ENCODE assay signal across 24 cellular contexts in genomic region chr15:63889831-63890230, GRCh38.
"Had no signal": no experiment of that assay in that cellular context is flagged by ENCODE, and none has a peak within 500 bp of the region (broad histone marks: within the 10 kb centered on the region; RNA-seq: fewer than 3 reads in every experiment).

No MANE protein-coding gene starts in this region.

- H3K9me3 ChIP-seq: left ventricle myocardium inferior, ovary, prostate gland, sigmoid colon, spleen, suprapubic skin, thoracic aorta, tibial artery, vagina had no signal

- ATAC-seq: natural killer cell treated with Interleukin-12 subunit alpha and Interleukin-12 subunit beta and Interleukin-15 and Interleukin-18, amount 100 ng/mL, for 72 hours; right cardiac atrium; stimulated activated effector memory CD8-positive, alpha-beta T cell treated with anti-CD3 and anti-CD28 coated beads, Interleukin-12 subunit alpha, Interleukin-12 subunit beta, amount 100 ng/mL, for 72 hours had no signal

- H3K27ac ChIP-seq: left ventricle myocardium inferior, ovary, prostate gland, sigmoid colon, spleen, suprapubic skin, thoracic aorta, tibial artery, vagina had no signal

- H3K36me3 Mint-ChIP-seq: mesothelial cell of epicardium; naive B cell; natural killer cell treated with Interleukin-12 subunit alpha and Interleukin-12 subunit beta and Interleukin-15 and Interleukin-18, amount 100 ng/mL, for 72 hours; stimulated activated effector memory CD8-positive, alpha-beta T cell treated with anti-CD3 and anti-CD28 coated beads, Interleukin-12 subunit alpha, Interleukin-12 subunit beta, amount 100 ng/mL, for 72 hours; type B pancreatic cell had no signal

- H3K4me3 ChIP-seq: left ventricle myocardium inferior, lung, ovary, prostate gland, sigmoid colon, spleen, suprapubic skin, thoracic aorta, tibial artery, vagina had no signal

- H3K4me3 Mint-ChIP-seq: mesothelial cell of epicardium; naive B cell; natural killer cell treated with Interleukin-12 subunit alpha and Interleukin-12 subunit beta and Interleukin-15 and Interleukin-18, amount 100 ng/mL, for 72 hours; stimulated activated effector memory CD8-positive, alpha-beta T cell treated with anti-CD3 and anti-CD28 coated beads, Interleukin-12 subunit alpha, Interleukin-12 subunit beta, amount 100 ng/mL, for 72 hours; stimulated activated naive CD8-positive, alpha-beta T cell treated with anti-CD3 and anti-CD28 coated beads, Interleukin-15, Interleukin-2, amounts not matched to agents 100 ng/mL and 50 ng/mL, for 24 hours; type B pancreatic cell had no signal

- H3K27me3 ChIP-seq: ovary, sigmoid colon, spleen, suprapubic skin, tibial artery, vagina had no signal

- H3K9me3 Mint-ChIP-seq: mesothelial cell of epicardium; naive B cell; natural killer cell treated with Interleukin-12 subunit alpha and Interleukin-12 subunit beta and Interleukin-15 and Interleukin-18, amount 100 ng/mL, for 72 hours; stimulated activated effector memory CD8-positive, alpha-beta T cell treated with anti-CD3 and anti-CD28 coated beads, Interleukin-12 subunit alpha, Interleukin-12 subunit beta, amount 100 ng/mL, for 72 hours; stimulated activated naive CD8-positive, alpha-beta T cell treated with anti-CD3 and anti-CD28 coated beads, Interleukin-15, Interleukin-2, amounts not matched to agents 100 ng/mL and 50 ng/mL, for 24 hours; type B pancreatic cell had no signal

- H3K36me3 ChIP-seq: left ventricle myocardium inferior, ovary, prostate gland, sigmoid colon, spleen, suprapubic skin, thoracic aorta, tibial artery, vagina had no signal

- H3K27me3 Mint-ChIP-seq: naive B cell; stimulated activated naive CD8-positive, alpha-beta T cell treated with anti-CD3 and anti-CD28 coated beads, Interleukin-15, Interleukin-2, amounts not matched to agents 100 ng/mL and 50 ng/mL, for 24 hours; type B pancreatic cell had no signal

- H3K4me1 ChIP-seq: prostate gland, sigmoid colon, tibial artery had no signal

- DNase-seq: hippocampal formation; left ventricle myocardium inferior; mesendoderm; naive B cell; occipital lobe; ovary; retina; right cardiac atrium; sigmoid colon; small intestine; spleen; stimulated activated CD4-positive, alpha-beta T cell treated with anti-CD3 and anti-CD28 coated beads, Interleukin-4, amount 100 ng/mL, for 24 hours; stimulated activated naive CD4-positive, alpha-beta T cell; tibial artery had no signal

- H3K27ac Mint-ChIP-seq: mesothelial cell of epicardium; natural killer cell treated with Interleukin-12 subunit alpha and Interleukin-12 subunit beta and Interleukin-15 and Interleukin-18, amount 100 ng/mL, for 72 hours; stimulated activated effector memory CD8-positive, alpha-beta T cell treated with anti-CD3 and anti-CD28 coated beads, Interleukin-12 subunit alpha, Interleukin-12 subunit beta, amount 100 ng/mL, for 72 hours; stimulated activated naive CD8-positive, alpha-beta T cell treated with anti-CD3 and anti-CD28 coated beads, Interleukin-15, Interleukin-2, amounts not matched to agents 100 ng/mL and 50 ng/mL, for 24 hours; type B pancreatic cell had no signal
